In genomic region chr2:196913691-196914090, GRCh38 we compare ENCODE assay signal across 34 cellular contexts. TPM values are rescaled to one million over a fixed set of nuclear protein-coding genes. Genes with fewer than 3 reads are reported as not detected.
DNase-seq lines count a peak whose midpoint lies in the region; ATAC-seq, FAIRE-seq and TF ChIP-seq lines count a peak whose summit lies in the region.
"Had no signal": no experiment of that assay in that cellular context is flagged by ENCODE, and none has a peak within 500 bp of the region (broad histone marks: within the 10 kb centered on the region; RNA-seq: fewer than 3 reads in every experiment).

No MANE protein-coding gene starts in this region.

- no peak overlapping the region for H3K4me3 ChIP-seq in keratinocyte (ENCODE audit: control insufficient read depth in 2 of 3, extremely low read depth in 1 of 3, insufficient read depth in 2 of 3, low read depth in 1 of 3, low read length in 3 of 3)
- H3K4me3 ChIP-seq: adrenal gland, esophagus muscularis mucosa, left ventricle myocardium inferior, SJCRH30 had no signal

- peak; percentile 33 for FAIRE-seq in GM12891 (lab: Jason Lieb, UNC)
- FAIRE-seq in keratinocyte (lab: Jason Lieb, UNC): peak; percentile 5
- FAIRE-seq: TTC549 had no signal

- no peak overlapping the region for H3K4me3 Mint-ChIP-seq in activated T-cell treated with anti-CD3 and anti-CD28 coated beads, Interleukin-2, amount 50 U/mL, for 72 hours
- H3K4me3 Mint-ChIP-seq in activated CD8-positive, alpha-beta T cell treated with anti-CD3 and anti-CD28 coated beads for 36 hours: no peak overlapping the region
- H3K4me3 Mint-ChIP-seq: type B pancreatic cell had no signal

- H3K9me1 ChIP-seq in keratinocyte (ENCODE audit: control insufficient read depth, extremely low read depth, insufficient read depth, low read length): no peaks in the 10 kb centered on the region

- no peak overlapping the region for H3K4me2 ChIP-seq in keratinocyte (ENCODE audit: control insufficient read depth, extremely low read depth, insufficient read depth, low read depth, low read length)

- H3K27me3 Mint-ChIP-seq in activated T-cell treated with anti-CD3 and anti-CD28 coated beads, Interleukin-2, amount 50 U/mL, for 72 hours (ENCODE audit: low read depth): no peaks in the 10 kb centered on the region
- H3K27me3 Mint-ChIP-seq in activated CD8-positive, alpha-beta T cell treated with anti-CD3 and anti-CD28 coated beads for 36 hours: no peaks in the 10 kb centered on the region
- H3K27me3 Mint-ChIP-seq: type B pancreatic cell had no signal

- peaks cover 27% of the 10 kb centered on the region for H3K4me1 Mint-ChIP-seq in activated T-cell treated with anti-CD3 and anti-CD28 coated beads, Interleukin-2, amount 50 U/mL, for 72 hours (ENCODE audit: low read depth)
- peaks cover 21% of the 10 kb centered on the region for H3K4me1 Mint-ChIP-seq in activated CD8-positive, alpha-beta T cell treated with anti-CD3 and anti-CD28 coated beads for 36 hours (ENCODE audit: low read depth)

- POLR2A ChIA-PET in activated CD8-positive, alpha-beta T cell treated with anti-CD3 and anti-CD28 coated beads for 36 hours (lab: Charles Lee): interaction anchor here (0.6 to 1.4 kb wide), 2 partner anchors 10 to 114 kb away, joined by 3 read pairs; partner anchors contain the start of gene GTF3C3

- no peaks in the 10 kb centered on the region for H3K27me3 ChIP-seq in keratinocyte (ENCODE audit: control insufficient read depth, extremely low read depth, insufficient read depth, low read length)
- H3K27me3 ChIP-seq: adrenal gland, BE2C, esophagus muscularis mucosa, neutrophil, SJCRH30 had no signal

- no peak overlapping the region for H3K27ac ChIP-seq in keratinocyte (ENCODE audit: control insufficient read depth, insufficient read depth, low read length)
- H3K27ac ChIP-seq: adrenal gland, esophagus muscularis mucosa, left ventricle myocardium inferior, neutrophil, SJCRH30 had no signal

- no peaks in the 10 kb centered on the region for H3K4me1 ChIP-seq in keratinocyte (ENCODE audit: control insufficient read depth, extremely low read depth, insufficient read depth, low read length)
- H3K4me1 ChIP-seq: adrenal gland, BE2C, Caco-2, esophagus muscularis mucosa, left ventricle myocardium inferior, SJCRH30 had no signal

- peaks cover 3% of the 10 kb centered on the region for H3K79me2 ChIP-seq in keratinocyte (ENCODE audit: control insufficient read depth, insufficient read depth, low read length)

- intact Hi-C loops in activated CD8-positive, alpha-beta T cell treated with anti-CD3 and anti-CD28 coated beads for 36 hours (cut with micrococcal nuclease): no loop called here
- intact Hi-C loops in sciatic nerve (cut with DNase I): no loop called here

- no peak for TF ChIP-seq POLR2A in GM12891 (IDR thresholded peaks at IDR 0.05; ENCODE audit: low read depth, low read length)

- DNase-seq in activated T-cell treated with anti-CD3 and anti-CD28 coated beads, Interleukin-2, amount 50 U/mL, for 72 hours: no peak
- no peak for DNase-seq in activated T-cell treated with anti-CD3 and anti-CD28 coated beads for 4 hours
- DNase-seq in GM12891 (ENCODE audit: insufficient read length, low spot score): no peak
- DNase-seq in activated CD8-positive, alpha-beta T cell treated with anti-CD3 and anti-CD28 coated beads for 36 hours: no peak
- no peak for DNase-seq in keratinocyte (ENCODE audit: low read depth, low spot score)
- no peak for DNase-seq in NCI-H345 (lab: John Stamatoyannopoulos, UW)
- no peak for DNase-seq in mesenteric fat pad (ENCODE audit: low spot score)
- no peak for DNase-seq in sciatic nerve (ENCODE audit: low spot score)
- DNase-seq: ACHN; activated CD4-positive, CD25-positive, alpha-beta regulatory T cell; adrenal gland; BE2C; Caco-2; central memory CD4-positive, alpha-beta T cell; foreskin fibroblast; H7; head of caudate nucleus; islet precursor cell; left ventricle myocardium inferior; mesenchymal stem cell; NCI-H1048; NCI-H1694; NCI-H446 treated with DMSO at 0.1 percent for 48 hours; NCI-H82; posterior cingulate gyrus; right cardiac atrium; RPMI8226; SJCRH30; stimulated activated CD4-positive, alpha-beta T cell treated with anti-CD3 and anti-CD28 coated beads, Interleukin-12 subunit alpha, Interleukin-12 subunit beta, amount 100 ng/mL, for 4 hours; stimulated activated CD4-positive, alpha-beta T cell treated with anti-CD3 and anti-CD28 coated beads, Interleukin-2, amount 100 ng/mL, for 48 hours had no signal

- no peak for TF ChIP-seq CTCF in activated CD8-positive, alpha-beta T cell treated with anti-CD3 and anti-CD28 coated beads for 36 hours (IDR thresholded peaks at IDR 0.05)
- TF ChIP-seq CTCF in keratinocyte (optimal IDR thresholded peaks at IDR 0.05 in 1 of 3, IDR thresholded peaks at IDR 0.05 in 1 of 3, conservative IDR thresholded peaks at IDR 0.05 in 1 of 3; ENCODE audit: extremely low read depth in 1 of 3, insufficient read depth in 2 of 3, low read length in 3 of 3): no peak

- peak overlapping the region; percentile 93 for H3K27ac Mint-ChIP-seq in activated T-cell treated with anti-CD3 and anti-CD28 coated beads, Interleukin-2, amount 50 U/mL, for 72 hours
- H3K27ac Mint-ChIP-seq in activated CD8-positive, alpha-beta T cell treated with anti-CD3 and anti-CD28 coated beads for 36 hours: peak overlapping the region; percentile 92
- H3K27ac Mint-ChIP-seq: type B pancreatic cell had no signal

- no peak overlapping the region for H2AFZ ChIP-seq in keratinocyte (ENCODE audit: control insufficient read depth, low read length)

- ATAC-seq in activated T-cell treated with anti-CD3 and anti-CD28 coated beads, Interleukin-2, amount 50 U/mL, for 72 hours (replicated peaks in 1 of 2): no peak
- no peak for ATAC-seq in activated CD8-positive, alpha-beta T cell treated with anti-CD3 and anti-CD28 coated beads for 36 hours
- no peak for ATAC-seq in sciatic nerve
- ATAC-seq: right cardiac atrium had no signal

- H3K9me3 ChIP-seq in keratinocyte (ENCODE audit: control insufficient read depth, low read depth, low read length): no peaks in the 10 kb centered on the region
- H3K9me3 ChIP-seq: adrenal gland, BE2C, esophagus muscularis mucosa, left ventricle myocardium inferior, neutrophil, SJCRH30 had no signal

- peaks cover 20 to 52% of the 10 kb centered on the region in 2 donors for H3K36me3 Mint-ChIP-seq in activated T-cell treated with anti-CD3 and anti-CD28 coated beads, Interleukin-2, amount 50 U/mL, for 72 hours (ENCODE audit: insufficient read depth in 2 of 2)
- H3K36me3 Mint-ChIP-seq in activated CD8-positive, alpha-beta T cell treated with anti-CD3 and anti-CD28 coated beads for 36 hours (ENCODE audit: low read depth): peaks cover 46% of the 10 kb centered on the region

- H3K9ac ChIP-seq in keratinocyte (ENCODE audit: control insufficient read depth, extremely low read depth, insufficient read depth, low read length): no peak overlapping the region

- H4K20me1 ChIP-seq in keratinocyte (ENCODE audit: control insufficient read depth, extremely low read depth, insufficient read depth, low read length): no peaks in the 10 kb centered on the region

- peaks cover 7 to 10% of the 10 kb centered on the region in 2 experiments for H3K36me3 ChIP-seq in keratinocyte (ENCODE audit: control insufficient read depth in 2 of 2, extremely low read depth in 1 of 2, insufficient read depth in 2 of 2, low read length in 2 of 2)
- H3K36me3 ChIP-seq: neutrophil had no signal

- dilution Hi-C loops in keratinocyte (cut with MboI; ENCODE audit: extremely low pct_ligation_motif_present, low sequenced_read_pairs): no loop called here

- CTCF ChIA-PET in activated CD8-positive, alpha-beta T cell treated with anti-CD3 and anti-CD28 coated beads for 36 hours (lab: Charles Lee): no interaction called here

- peaks cover 2 to 6% of the 10 kb centered on the region in 2 donors for H3K9me3 Mint-ChIP-seq in activated T-cell treated with anti-CD3 and anti-CD28 coated beads, Interleukin-2, amount 50 U/mL, for 72 hours
- peaks cover 5% of the 10 kb centered on the region for H3K9me3 Mint-ChIP-seq in activated CD8-positive, alpha-beta T cell treated with anti-CD3 and anti-CD28 coated beads for 36 hours

TF ChIP-seq in GM12891, 5 proteins besides CTCF, POLR2A, EP300 and RAD21:
- no peak for TF ChIP-seq PAX5 (IDR thresholded peaks at IDR 0.05; ENCODE audit: insufficient read depth, low read length, severe bottlenecking)
- no peak for TF ChIP-seq SPI1 (IDR thresholded peaks at IDR 0.05; ENCODE audit: low read depth, low read length)
- TF ChIP-seq POU2F2 (IDR thresholded peaks at IDR 0.05; ENCODE audit: low read depth, low read length): no peak
- TF ChIP-seq TAF1 (IDR thresholded peaks at IDR 0.05; ENCODE audit: low read depth, low read length): no peak
- no peak for TF ChIP-seq POLR2AphosphoS5 (IDR thresholded peaks at IDR 0.05; ENCODE audit: low read depth, low read length)

RNA-seq across cellular contexts. Expression of gene PGAP1, which starts 12.8 kb away (rescaled TPM):
- total RNA-seq in activated T-cell treated with anti-CD3 and anti-CD28 coated beads, Interleukin-2, amount 50 U/mL, for 72 hours: 10 to 100 TPM; 22.5 to 36.3 TPM
- polyA plus RNA-seq in GM12891 (2012; ENCODE audit: low read depth, missing spikeins): 1.6 TPM
- total RNA-seq in activated CD8-positive, alpha-beta T cell treated with anti-CD3 and anti-CD28 coated beads for 36 hours: 10 to 100 TPM; 17.7 to 19.2 TPM
- polyA plus RNA-seq in keratinocyte: 4.4 to 7.1 TPM (median 5.6 TPM) in 3 replicates
- polyA plus RNA-seq in keratinocyte (2011; ENCODE audit: low read depth): 3.5 TPM
- 1.2 and 3.0 TPM in 2 replicates for polyA plus RNA-seq in keratinocyte (2011; cell fraction: cytosol; rRNA removed)
- polyA plus RNA-seq in keratinocyte (2011; cell fraction: nucleus; rRNA removed): 13.1 and 15.2 TPM in 2 replicates
- 2.7 and 3.7 TPM in 2 replicates for polyA plus RNA-seq in keratinocyte (2012; ENCODE audit: low replicate concordance)
- polyA minus RNA-seq in keratinocyte: 2.4 to 21.0 TPM (median 14.9 TPM) in 3 replicates
- polyA minus RNA-seq in keratinocyte (2011; cell fraction: cytosol; rRNA and poly(A)+ RNA removed): 6.7 TPM
- 22.7 and 55.8 TPM in 2 replicates for polyA minus RNA-seq in keratinocyte (2011; cell fraction: nucleus; rRNA and poly(A)+ RNA removed)
- total RNA-seq in mesenteric fat pad: 14.6 TPM
- total RNA-seq in sciatic nerve: 24.7 TPM
